ENCODE assay signal across 8 cellular contexts in the genomic region with DNA sequence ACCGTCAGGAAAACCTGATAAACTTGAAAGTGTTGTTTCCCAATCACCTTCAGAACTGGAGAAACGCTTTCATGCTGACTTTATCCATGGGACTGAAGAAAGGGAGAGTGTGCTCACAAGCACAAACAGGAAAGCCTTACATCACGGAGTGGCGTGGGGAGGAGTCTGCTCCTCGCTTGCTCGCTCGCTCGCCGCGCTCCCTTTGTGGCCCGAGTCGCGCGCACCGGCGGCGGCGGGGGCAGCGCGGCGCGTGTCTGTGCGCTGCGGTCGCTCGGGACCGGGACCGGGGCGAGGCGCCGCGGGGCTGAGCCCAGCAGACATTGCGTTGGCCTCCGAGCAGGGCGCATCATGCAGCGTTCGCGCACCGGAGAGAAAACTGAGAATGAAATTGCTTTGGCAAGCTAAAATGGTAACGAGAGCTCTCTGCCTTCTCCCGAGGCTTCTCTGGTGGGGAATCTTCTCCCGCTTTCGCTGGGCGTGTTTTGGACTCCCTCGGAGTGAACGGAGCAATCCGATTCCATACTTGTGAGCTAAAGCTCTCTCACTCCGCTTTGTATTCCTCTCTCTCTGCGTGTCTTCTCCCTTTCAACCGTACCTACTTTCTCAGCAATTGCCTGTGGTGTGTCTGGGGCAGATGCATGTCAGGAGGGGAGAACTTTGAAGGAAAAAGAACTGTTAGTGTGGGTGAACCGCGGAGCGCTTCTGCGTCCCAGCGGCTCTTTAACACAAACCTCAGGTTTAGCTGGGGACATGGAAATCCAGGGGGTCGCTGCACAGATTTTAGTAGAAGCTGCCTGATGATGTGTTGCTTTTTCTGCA. TPM values are rescaled to one million over a fixed set of nuclear protein-coding genes. Genes with fewer than 3 reads are reported as not detected.
A peak's percentile ranks its signal among the peaks of the same experiment; 100 is the strongest.
DNase-seq lines count a peak whose midpoint lies in the region; ATAC-seq, FAIRE-seq and TF ChIP-seq lines count a peak whose summit lies in the region.

A gene (plus strand): TSS at position 205 of the 819 bp plus-strand sequence. CDS start 178 bp downstream, at position 383.

- H3K4me1 ChIP-seq in small intestine (ENCODE audit: control insufficient read depth in 2 of 2, insufficient read depth in 1 of 2, low read depth in 1 of 2, low read length in 1 of 2): no peaks in the 10 kb centered on the region

- H3K27ac Mint-ChIP-seq in chondrocyte (ENCODE audit: unreplicated experiment): peak within 1 kb of the TSS; percentile 94

- peaks cover 7% of the 10 kb centered on the region for H3K9me3 Mint-ChIP-seq in chondrocyte (ENCODE audit: low read depth)

- H3K9me3 ChIP-seq in small intestine (ENCODE audit: control insufficient read depth, low read depth): no peaks in the 10 kb centered on the region

- H3K36me3 ChIP-seq in kidney epithelial cell (ENCODE audit: control insufficient read depth, insufficient read depth, low read length): no peaks in the 10 kb centered on the region
- H3K36me3 ChIP-seq in small intestine (ENCODE audit: control insufficient read depth in 2 of 2, insufficient read depth in 2 of 2, low read length in 2 of 2): no peaks in the 10 kb centered on the region

- peak within 1 kb of the TSS; percentile 43 for H3K4me3 ChIP-seq in kidney epithelial cell (ENCODE audit: low read depth, low read length)
- peak within 1 kb of the TSS; percentile 32 to 51 for H3K4me3 ChIP-seq in small intestine (ENCODE audit: low read depth in 1 of 2, low read length in 2 of 2)

- no peaks in the 10 kb centered on the region for H3K27me3 Mint-ChIP-seq in chondrocyte (ENCODE audit: low read depth)

- ATAC-seq in GM21360 (IDR thresholded peaks at IDR 0.05; ENCODE audit: unreplicated experiment) (peak; percentile 52), GM21825 (IDR thresholded peaks at IDR 0.05; ENCODE audit: unreplicated experiment) (no peak)

- peaks cover 47% of the 10 kb centered on the region for H3K4me1 Mint-ChIP-seq in chondrocyte (ENCODE audit: low read depth)

- TF ChIP-seq CTCF in chondrocyte (IDR thresholded peaks at IDR 0.05) (no peak), kidney epithelial cell (IDR thresholded peaks at IDR 0.05; ENCODE audit: insufficient read depth, low read length, poor library complexity, severe bottlenecking) (no peak)

- DNase-seq in DMS153 treated with DMSO at 0.1 percent for 48 hours (lab: John Stamatoyannopoulos, UW; ENCODE audit: unreplicated experiment) (peak; percentile 55), HuH-7 (ENCODE audit: low spot score) (peak; percentile 37), T1000 (lab: John Stamatoyannopoulos, UW) (peak; percentile 45), chondrocyte (ENCODE audit: low spot score) (no peak), kidney epithelial cell (ENCODE audit: low read depth) (peak; percentile 35), small intestine (peak; percentile 50)

- H3K4me3 Mint-ChIP-seq in chondrocyte (ENCODE audit: unreplicated experiment): peak within 1 kb of the TSS; percentile 93

- peaks cover 8% of the 10 kb centered on the region for H3K36me3 Mint-ChIP-seq in chondrocyte (ENCODE audit: low read depth)

- no peaks in the 10 kb centered on the region for H3K27me3 ChIP-seq in kidney epithelial cell (ENCODE audit: control insufficient read depth, insufficient read depth, low read length)
- H3K27me3 ChIP-seq in small intestine (ENCODE audit: control insufficient read depth in 2 of 2, insufficient read depth in 2 of 2, low read length in 2 of 2): no peaks in the 10 kb centered on the region

- FAIRE-seq in small intestine (lab: Jason Lieb, UNC): no peak

- peak within 1 kb of the TSS; percentile 35 to 96 for H3K27ac ChIP-seq in small intestine (ENCODE audit: low read depth in 1 of 2, low read length in 1 of 2)

- WGBS in small intestine, 3 donors: 0 to 1% (median 1%) methylated on average over 55 to 56 of the region's 56 CpGs

RNA-seq across cellular contexts. Expression of the gene that starts here (rescaled TPM):
- 20.9 to 37.9 TPM (median 21.1 TPM) in 3 replicates for total RNA-seq in chondrocyte
- 3.2 and 3.6 TPM in 2 replicates for total RNA-seq in kidney epithelial cell
- 1 to 10 TPM; 4.2 to 8.4 (median 7.6) TPM for polyA plus RNA-seq in small intestine
